ENCODE assay signal across 9 cellular contexts in the genomic region with DNA sequence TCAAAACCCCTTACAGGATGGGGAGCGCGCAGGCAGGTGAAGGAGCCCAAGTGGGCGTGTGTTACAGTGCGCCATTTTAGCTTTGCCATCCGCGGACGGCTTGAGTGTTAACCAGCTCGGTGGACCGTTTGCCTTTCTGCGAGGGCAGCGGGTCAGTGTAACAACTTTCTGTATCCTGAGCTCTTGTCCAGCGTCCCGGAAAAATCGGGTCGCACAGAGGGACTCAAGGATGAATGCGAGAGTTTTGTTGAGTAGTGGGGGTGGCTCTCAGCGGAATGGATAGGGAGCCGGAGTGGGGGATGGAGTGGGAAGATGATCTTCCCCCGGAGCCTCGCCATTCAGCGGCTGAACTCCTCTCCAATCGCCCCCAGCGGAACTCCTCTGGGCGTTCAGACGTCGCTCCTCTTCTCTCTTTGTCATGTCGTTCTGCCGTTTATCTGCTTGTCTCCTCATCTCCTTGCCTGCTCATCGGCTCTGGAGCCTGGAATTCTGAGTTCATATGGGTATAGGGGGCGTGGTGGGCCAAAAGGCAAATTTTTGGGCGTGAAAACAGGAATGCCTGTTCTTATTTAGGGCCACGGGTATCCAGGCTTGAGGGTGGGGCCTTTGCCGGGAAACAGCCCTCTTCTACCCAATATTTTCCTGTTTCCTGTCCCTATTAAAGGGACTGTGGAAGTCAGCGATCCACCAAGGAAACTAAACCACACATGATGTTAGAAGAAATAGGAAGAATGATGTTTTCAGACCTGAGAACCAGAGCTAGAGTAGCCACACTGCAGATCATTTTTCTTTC.
DNase-seq lines count a peak whose midpoint lies in the region; ATAC-seq and TF ChIP-seq lines count a peak whose summit lies in the region.
"Had no signal": no experiment of that assay in that cellular context is flagged by ENCODE, and none has a peak within 500 bp of the region (broad histone marks: within the 10 kb centered on the region; RNA-seq: fewer than 3 reads in every experiment).

No MANE protein-coding gene starts in this region.

- H3K4me3 ChIP-seq in adipocyte (ENCODE audit: low read length) (peak overlapping the region; percentile 80), MG63 (no peak overlapping the region)

- peak overlapping the region; percentile 78 to 83 (median 79) for H3K4me3 Mint-ChIP-seq in nephron
- no peak overlapping the region for H3K4me3 Mint-ChIP-seq in mesothelial cell of epicardium
- H3K4me3 Mint-ChIP-seq: stimulated activated memory B cell treated with anti-CD40 and anti-IgM and Interleukin-4, amounts not matched to agents 10 μg/mL and 1 μg/mL and 100 μg/mL, for 72 hours had no signal

- peaks cover 9% of the 10 kb centered on the region for H3K9me3 ChIP-seq in adipocyte (ENCODE audit: control insufficient read depth, low read length)
- H3K9me3 ChIP-seq in MG63: no peaks in the 10 kb centered on the region

- peaks cover 13% of the 10 kb centered on the region for H3K4me1 Mint-ChIP-seq in nephron
- no peaks in the 10 kb centered on the region for H3K4me1 Mint-ChIP-seq in mesothelial cell of epicardium
- H3K4me1 Mint-ChIP-seq: stimulated activated memory B cell treated with anti-CD40 and anti-IgM and Interleukin-4, amounts not matched to agents 10 μg/mL and 1 μg/mL and 100 μg/mL, for 72 hours had no signal

- H3K4me1 ChIP-seq in adipocyte (ENCODE audit: control insufficient read depth, insufficient read depth, low read length): peaks cover 4% of the 10 kb centered on the region

- TF ChIP-seq CTCF in nephron (IDR thresholded peaks at IDR 0.05; ENCODE audit: unreplicated experiment in 3 of 3) (no peak), mesothelial cell of epicardium (IDR thresholded peaks at IDR 0.05; ENCODE audit: unreplicated experiment) (no peak)

- H3K9me3 Mint-ChIP-seq in nephron (peaks cover 6% of the 10 kb centered on the region), mesothelial cell of epicardium (peaks cover 5% of the 10 kb centered on the region)

- no peak for ATAC-seq in Right ventricle myocardium inferior
- ATAC-seq: stimulated activated memory B cell treated with anti-CD40 and anti-IgM and Interleukin-4, amounts not matched to agents 10 μg/mL and 1 μg/mL and 100 μg/mL, for 72 hours had no signal

- DNase-seq in adipocyte (ENCODE audit: low read depth) (peak; percentile 10), Right ventricle myocardium inferior (ENCODE audit: missing footprints) (peak; percentile 32), ureter (ENCODE audit: low spot score) (peak; percentile 42), MG63 (no peak), mesothelial cell of epicardium (ENCODE audit: low spot score in 2 of 2, unreplicated experiment in 2 of 2) (no peak), germinal center (ENCODE audit: low spot score) (no peak), HuH-7.5 (ENCODE audit: low spot score) (no peak)

- H3K27ac Mint-ChIP-seq in nephron: peak overlapping the region; percentile 39 to 74 (median 73)
- H3K27ac Mint-ChIP-seq in mesothelial cell of epicardium: no peak overlapping the region
- H3K27ac Mint-ChIP-seq: stimulated activated memory B cell treated with anti-CD40 and anti-IgM and Interleukin-4, amounts not matched to agents 10 μg/mL and 1 μg/mL and 100 μg/mL, for 72 hours had no signal

- intact Hi-C loops in Right ventricle myocardium inferior (cut with DNase I): no loop called here

- H3K36me3 ChIP-seq in adipocyte (ENCODE audit: control insufficient read depth, insufficient read depth, low read length, severe bottlenecking) (no peaks in the 10 kb centered on the region), MG63 (no peaks in the 10 kb centered on the region)

- H3K27me3 Mint-ChIP-seq in nephron (ENCODE audit: low read depth): peaks cover 11% of the 10 kb centered on the region
- peaks cover 18% of the 10 kb centered on the region for H3K27me3 Mint-ChIP-seq in mesothelial cell of epicardium (ENCODE audit: low read depth)
- H3K27me3 Mint-ChIP-seq: stimulated activated memory B cell treated with anti-CD40 and anti-IgM and Interleukin-4, amounts not matched to agents 10 μg/mL and 1 μg/mL and 100 μg/mL, for 72 hours had no signal

- H3K36me3 Mint-ChIP-seq in nephron (ENCODE audit: low read depth) (no peaks in the 10 kb centered on the region), mesothelial cell of epicardium (no peaks in the 10 kb centered on the region)
- H3K36me3 Mint-ChIP-seq: stimulated activated memory B cell treated with anti-CD40 and anti-IgM and Interleukin-4, amounts not matched to agents 10 μg/mL and 1 μg/mL and 100 μg/mL, for 72 hours had no signal

- H3K27me3 ChIP-seq in adipocyte (replicated peaks; ENCODE audit: control insufficient read depth, insufficient read depth, low read length): no peaks in the 10 kb centered on the region
- H3K27me3 ChIP-seq in MG63: no peaks in the 10 kb centered on the region

- H3K9ac ChIP-seq in adipocyte (ENCODE audit: low read length): peak overlapping the region; percentile 73

Comparison
In these comparisons a context has a peak if more than half of its experiments do, and no peak if none do; other contexts are left out.
1. DNase-seq: peak in adipocyte (single experiment), Right ventricle myocardium inferior (single experiment) and ureter (single experiment); none in MG63 (single experiment), mesothelial cell of epicardium (0 of 2), germinal center (single experiment) and HuH-7.5 (single experiment).